23 cellular contexts compared by ENCODE assay signal in the genomic region with DNA sequence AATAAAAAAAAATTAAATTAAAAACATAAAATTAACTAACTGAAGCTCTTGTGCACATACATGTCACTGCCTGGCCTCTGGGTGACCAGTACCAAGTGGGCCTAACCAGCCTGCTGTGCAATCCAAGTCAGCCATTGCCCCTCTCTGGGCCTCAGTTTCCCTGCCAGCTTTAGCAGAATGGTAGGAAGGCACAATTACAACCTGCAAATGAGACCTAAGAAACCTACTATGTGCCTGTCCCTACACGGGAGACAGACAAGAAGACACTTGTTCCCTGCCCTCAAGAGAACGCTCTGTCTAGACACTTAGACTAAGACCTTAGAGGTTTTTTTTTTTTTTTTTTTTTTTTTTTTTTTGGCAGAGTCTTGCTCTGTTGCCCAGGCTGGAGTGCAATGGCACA. TPM values are rescaled to one million over a fixed set of nuclear protein-coding genes. Genes with fewer than 3 reads are reported as not detected.
DNase-seq lines count a peak whose midpoint lies in the region; ATAC-seq, FAIRE-seq and TF ChIP-seq lines count a peak whose summit lies in the region.
"Had no signal": no experiment of that assay in that cellular context is flagged by ENCODE, and none has a peak within 500 bp of the region (broad histone marks: within the 10 kb centered on the region; RNA-seq: fewer than 3 reads in every experiment).

No MANE protein-coding gene starts in this region.

- H3K27ac ChIP-seq in CD4-positive, alpha-beta T cell (ENCODE audit: low read depth, low read length), result no peak overlapping the region
- no peak overlapping the region for H3K27ac ChIP-seq in K562 (ENCODE audit: extremely low read depth, low read depth, low read length)
- H3K27ac ChIP-seq: colonic mucosa, thyroid gland had no signal

- ATAC-seq in CD4-positive, alpha-beta T cell (ENCODE audit: poor library complexity), result no peak
- ATAC-seq in K562, result no peak
- no peak for ATAC-seq in GM19324 (IDR thresholded peaks at IDR 0.05; ENCODE audit: low FRiP score, unreplicated experiment)
- ATAC-seq: left ventricle myocardium superior, T-helper 17 cell had no signal

- no peak for TF ChIP-seq EP300 in K562 (IDR thresholded peaks at IDR 0.05; ENCODE audit: low read length)

- TF ChIP-seq CTCF in CD4-positive, alpha-beta T cell (IDR thresholded peaks at IDR 0.05), result no peak
- TF ChIP-seq CTCF in K562 (IDR thresholded peaks at IDR 0.05 in 2 of 3, conservative IDR thresholded peaks at IDR 0.05 in 1 of 3; ENCODE audit: insufficient read depth in 2 of 3, low read depth in 1 of 3, low read length in 3 of 3) (no peak), GM10248 (IDR thresholded peaks at IDR 0.05; ENCODE audit: control extremely low read depth, extremely low read depth, low read depth, missing control alignments) (no peak)

- POLR2A ChIA-PET in CD4-positive, alpha-beta T cell (lab: Charles Lee), result interaction anchor here (0.6 to 3.7 kb wide), 2 partner anchors 15 to 290 kb away, joined by 4 to 82 read pairs; partner anchors contain the start of gene POLR2C
- POLR2A ChIA-PET in K562 (lab: Yijun Ruan, JAX) (no interaction called here), GM10248 (lab: Yijun Ruan, JAX) (no interaction called here)

- H3K4me3 ChIP-seq in K562, result no peak overlapping the region
- H3K4me3 ChIP-seq: colonic mucosa had no signal

- no peak overlapping the region for H3K27ac Mint-ChIP-seq in T-helper 2 cell treated with Interferon-gamma antibody and Interleukin-4, amounts not matched to agents 5 μg/mL and 100 μg/mL, for 36 hours
- H3K27ac Mint-ChIP-seq in CD4-positive, alpha-beta T cell, result no peak overlapping the region
- H3K27ac Mint-ChIP-seq: activated B cell treated with CpG ODN at 0.5 μM for 24 hours had no signal

- H3K27me3 Mint-ChIP-seq in T-helper 2 cell treated with Interferon-gamma antibody and Interleukin-4, amounts not matched to agents 5 μg/mL and 100 μg/mL, for 36 hours (ENCODE audit: low read depth), result no peaks in the 10 kb centered on the region
- no peaks in the 10 kb centered on the region for H3K27me3 Mint-ChIP-seq in CD4-positive, alpha-beta T cell
- H3K27me3 Mint-ChIP-seq: activated B cell treated with CpG ODN at 0.5 μM for 24 hours, T-helper 17 cell had no signal

- no CpG with 5 or more reads among the region's 2 CpGs for WGBS in K562 (ENCODE audit: insufficient coverage, low coverage, missing lambda C conversion rate)

- H3K4me3 Mint-ChIP-seq in T-helper 2 cell treated with Interferon-gamma antibody and Interleukin-4, amounts not matched to agents 5 μg/mL and 100 μg/mL, for 36 hours, result peak overlapping the region; percentile 39
- peak overlapping the region; percentile 65 for H3K4me3 Mint-ChIP-seq in CD4-positive, alpha-beta T cell

- no peak for DNase-seq in T-helper 2 cell treated with Interferon-gamma antibody and Interleukin-4, amounts not matched to agents 5 μg/mL and 100 μg/mL, for 36 hours (ENCODE audit: low spot score)
- DNase-seq in T-helper 2 cell (no peak), K562 (ENCODE audit: extremely low read depth in 1 of 4, low spot score in 3 of 4) (no peak), GM10248 (ENCODE audit: extremely low spot score) (no peak)
- no peak for DNase-seq in CD4-positive, alpha-beta T cell
- DNase-seq: 8988T, activated B cell treated with CpG ODN at 0.5 μM for 24 hours, C1 segment of cervical spinal cord, colonic mucosa, DMS153, head of caudate nucleus, left ventricle myocardium superior, NCI-H1417, NCI-H69, occipital lobe, SHP77 treated with DMSO at 0.1 percent for 48 hours, T-helper 17 cell, thyroid gland had no signal

- H3K4me2 ChIP-seq in K562 (ENCODE audit: insufficient read depth, low read length), result no peak overlapping the region

- H3K79me2 ChIP-seq in K562 (ENCODE audit: control insufficient read depth, insufficient read depth, low read length), result peaks cover 76% of the 10 kb centered on the region

- in situ Hi-C loops in K562 (cut with MboI), result no loop called here

- H3K9me3 Mint-ChIP-seq in T-helper 2 cell treated with Interferon-gamma antibody and Interleukin-4, amounts not matched to agents 5 μg/mL and 100 μg/mL, for 36 hours, result peaks cover 9% of the 10 kb centered on the region
- H3K9me3 Mint-ChIP-seq in CD4-positive, alpha-beta T cell, result no peaks in the 10 kb centered on the region

- intact Hi-C loops in CD4-positive, alpha-beta T cell (cut with DNase I, micrococcal nuclease), result loop anchor here in 1 of 2 experiments (5.0 to 10.0 kb wide), 3 partner anchors 201 to 287 kb away; partner anchors contain the start of genes ARL2BP, PSME3IP1 and RSPRY1
- intact Hi-C loops in K562 (cut with micrococcal nuclease), result no loop called here

- no peak overlapping the region; a peak in 1 of 4 replicates for H3K9ac ChIP-seq in K562 (ENCODE audit: insufficient read depth in 1 of 2, low read depth in 2 of 2, low read length in 2 of 2)

- no peak for TF ChIP-seq POLR2A in K562 (conservative IDR thresholded peaks at IDR 0.05)

- H3K36me3 ChIP-seq in K562 (ENCODE audit: control insufficient read depth, insufficient read depth, low read length), result peaks cover 26% of the 10 kb centered on the region; the same call in 2 of the 3 replicates
- H3K36me3 ChIP-seq: colonic mucosa, thyroid gland had no signal

- H3K36me3 Mint-ChIP-seq in T-helper 2 cell treated with Interferon-gamma antibody and Interleukin-4, amounts not matched to agents 5 μg/mL and 100 μg/mL, for 36 hours (ENCODE audit: low read depth), result peaks cover 21% of the 10 kb centered on the region
- peaks cover 43% of the 10 kb centered on the region for H3K36me3 Mint-ChIP-seq in CD4-positive, alpha-beta T cell (ENCODE audit: low read depth)

- BruUV-seq in K562 (replicated peaks; lab: Mats Ljungman, UMichigan), result no TSS peak

- H3K9me3 ChIP-seq in CD4-positive, alpha-beta T cell (ENCODE audit: control insufficient read depth, low read length), result peaks cover 7% of the 10 kb centered on the region
- peaks cover 5% of the 10 kb centered on the region for H3K9me3 ChIP-seq in K562 (replicated peaks; ENCODE audit: control insufficient read depth, insufficient read depth, low read depth, low read length)
- H3K9me3 ChIP-seq: colonic mucosa, thyroid gland had no signal

- no peak overlapping the region for H2AFZ ChIP-seq in K562 (ENCODE audit: low read depth, low read length)

- H3K4me1 ChIP-seq in K562 (replicated peaks in 1 of 2; ENCODE audit: control insufficient read depth in 2 of 2, insufficient read depth in 2 of 2, low read length in 2 of 2), result peaks cover 11 to 15% of the 10 kb centered on the region in 2 experiments; a peak in 3 of 5 replicates
- H3K4me1 ChIP-seq: colonic mucosa had no signal

- H3K27me3 ChIP-seq in CD4-positive, alpha-beta T cell (ENCODE audit: control insufficient read depth, insufficient read depth, low read length), result no peaks in the 10 kb centered on the region
- H3K27me3 ChIP-seq in K562 (ENCODE audit: control insufficient read depth in 2 of 2, insufficient read depth in 2 of 2, low read length in 2 of 2), result no peaks in the 10 kb centered on the region
- H3K27me3 ChIP-seq: colonic mucosa, thyroid gland had no signal

- H3K4me1 Mint-ChIP-seq in T-helper 2 cell treated with Interferon-gamma antibody and Interleukin-4, amounts not matched to agents 5 μg/mL and 100 μg/mL, for 36 hours (ENCODE audit: low read depth), result peaks cover 22% of the 10 kb centered on the region
- H3K4me1 Mint-ChIP-seq in CD4-positive, alpha-beta T cell (ENCODE audit: low read depth), result peaks cover 39% of the 10 kb centered on the region

- H4K20me1 ChIP-seq in K562 (replicated peaks; ENCODE audit: control insufficient read depth, insufficient read depth, low read length), result no peaks in the 10 kb centered on the region

- CTCF ChIA-PET in CD4-positive, alpha-beta T cell (lab: Charles Lee), result interaction anchor here (0.6 to 6.1 kb wide), 2 partner anchors 17 to 21 kb away, joined by 3 to 55 read pairs; partner anchors contain the start of gene POLR2C
- CTCF ChIA-PET in K562 (lab: Yijun Ruan, JAX; ENCODE audit: low intra/inter-chr PET ratio), result no interaction called here
- CTCF ChIA-PET in GM10248 (lab: Yijun Ruan, JAX), result interaction anchor here (1.1 to 13.1 kb wide), 5 partner anchors 14 to 145 kb away, joined by 3 to 112 read pairs (median 7); partner anchors contain the start of gene POLR2C

- TF ChIP-seq RAD21 in K562 (CRISPR knock-in tag; conservative IDR thresholded peaks at IDR 0.05 in 1 of 2, IDR thresholded peaks at IDR 0.05 in 1 of 2), result no peak

- no peak for FAIRE-seq in K562 (lab: Jason Lieb, UNC)
- FAIRE-seq: endometrium had no signal

- H3K9me1 ChIP-seq in K562 (ENCODE audit: control insufficient read depth, insufficient read depth, low read length), result no peaks in the 10 kb centered on the region

RNA-seq across cellular contexts. Expression of gene CIAPIN1, which starts 1.7 kb away (rescaled TPM):
- total RNA-seq in CD4-positive, alpha-beta T cell, result 10 to 100 TPM; 27.8 to 28.0 TPM
- total RNA-seq in K562 (2011; cell fraction: chromatin; rRNA removed; ENCODE audit: low replicate concordance), result 76.1 and 94.2 TPM in 2 replicates
- 47.2 and 48.7 TPM in 2 replicates for total RNA-seq in K562 (2011; cell fraction: nucleolus; rRNA removed)
- total RNA-seq in K562 (2011; cell fraction: nucleoplasm; rRNA removed), result 57.9 and 64.7 TPM in 2 replicates
- total RNA-seq in K562 (2014; rRNA removed) (79.2 and 100 TPM in 2 replicates), K562 (2014; rRNA removed; fragmentation: Illumina TruSeq; extraction: Trizol) (78.2 and 83.6 TPM in 2 replicates), K562 (2015; rRNA removed; fragmentation: Illumina TruSeq; extraction: Trizol) (71.8 and 74.6 TPM in 2 replicates), K562 (2021) (95.7 and 102 TPM in 2 replicates)
- polyA plus RNA-seq in K562 (2011; rRNA removed) (98.1 and 104 TPM in 2 replicates), K562 (2014; fragmentation: Illumina TruSeq; extraction: Trizol) (85.8 and 87.4 TPM in 2 replicates), K562 (2014; fragmentation: Nextera tagmentation; extraction: Ambion mirVana) (100 to 1,000 TPM; 256 to 263 TPM), K562 (2014; rRNA removed) (68.3 and 72.8 TPM in 2 replicates)
- polyA plus RNA-seq in K562 (2011; cell fraction: cytosol; rRNA removed), result 79.8 and 91.8 TPM in 2 replicates
- 64.2 and 65.5 TPM in 2 replicates for polyA plus RNA-seq in K562 (2011; cell fraction: nucleus; rRNA removed)
- polyA plus RNA-seq in K562 (2012), result 59.6 and 73.4 TPM in 2 replicates
- polyA minus RNA-seq in K562 (2011; rRNA and poly(A)+ RNA removed), result 67.4 and 77.9 TPM in 2 replicates
- polyA minus RNA-seq in K562 (2011; cell fraction: cytosol; rRNA and poly(A)+ RNA removed), result 23.9 and 35.3 TPM in 2 replicates
- 14.1 and 24.7 TPM in 2 replicates for polyA minus RNA-seq in K562 (2011; cell fraction: nucleus; rRNA and poly(A)+ RNA removed)

RNA-seq across cellular contexts. Expression of gene COQ9, which starts 1.8 kb away (rescaled TPM):
- 1 to 10 TPM; 7.0 to 7.6 TPM for total RNA-seq in CD4-positive, alpha-beta T cell
- total RNA-seq in K562 (2011; cell fraction: chromatin; rRNA removed; ENCODE audit: low replicate concordance), result 89.8 and 122 TPM in 2 replicates
- 76.9 and 77.6 TPM in 2 replicates for total RNA-seq in K562 (2011; cell fraction: nucleolus; rRNA removed)
- 91.4 and 128 TPM in 2 replicates for total RNA-seq in K562 (2011; cell fraction: nucleoplasm; rRNA removed)
- 74.4 and 98.2 TPM in 2 replicates for total RNA-seq in K562 (2014; rRNA removed)
- 62.5 and 65.5 TPM in 2 replicates for total RNA-seq in K562 (2014; rRNA removed; fragmentation: Illumina TruSeq; extraction: Trizol)
- total RNA-seq in K562 (2015; rRNA removed; fragmentation: Illumina TruSeq; extraction: Trizol), result 68.9 and 71.4 TPM in 2 replicates
- 63.3 and 63.7 TPM in 2 replicates for total RNA-seq in K562 (2021)
- polyA plus RNA-seq in K562 (2011; rRNA removed), result 139 and 143 TPM in 2 replicates
- polyA plus RNA-seq in K562 (2011; cell fraction: cytosol; rRNA removed), result 148 and 155 TPM in 2 replicates
- polyA plus RNA-seq in K562 (2011; cell fraction: nucleus; rRNA removed), result 246 and 249 TPM in 2 replicates
- polyA plus RNA-seq in K562 (2012), result 62.1 and 66.0 TPM in 2 replicates
- 92.0 and 110 TPM in 2 replicates for polyA plus RNA-seq in K562 (2014; fragmentation: Illumina TruSeq; extraction: Trizol)
- polyA plus RNA-seq in K562 (2014; fragmentation: Nextera tagmentation; extraction: Ambion mirVana), result 10 to 100 TPM; 35.0 to 55.2 TPM
- 84.2 and 102 TPM in 2 replicates for polyA plus RNA-seq in K562 (2014; rRNA removed)
- polyA minus RNA-seq in K562 (2011; rRNA and poly(A)+ RNA removed), result 93.4 and 108 TPM in 2 replicates
- polyA minus RNA-seq in K562 (2011; cell fraction: cytosol; rRNA and poly(A)+ RNA removed), result 34.5 and 39.3 TPM in 2 replicates
- 46.4 and 57.6 TPM in 2 replicates for polyA minus RNA-seq in K562 (2011; cell fraction: nucleus; rRNA and poly(A)+ RNA removed)

RNA-seq across cellular contexts. Expression of gene POLR2C, which starts 17.0 kb away (rescaled TPM):
- total RNA-seq in CD4-positive, alpha-beta T cell, result 100 to 1,000 TPM; 124 to 125 TPM
- 125 and 216 TPM in 2 replicates for total RNA-seq in K562 (2011; cell fraction: chromatin; rRNA removed; ENCODE audit: low replicate concordance)
- 143 and 160 TPM in 2 replicates for total RNA-seq in K562 (2011; cell fraction: nucleolus; rRNA removed)
- total RNA-seq in K562 (2011; cell fraction: nucleoplasm; rRNA removed), result 131 and 142 TPM in 2 replicates
- total RNA-seq in K562 (2014; rRNA removed) (131 and 139 TPM in 2 replicates), K562 (2014; rRNA removed; fragmentation: Illumina TruSeq; extraction: Trizol) (89.3 and 90.1 TPM in 2 replicates), K562 (2015; rRNA removed; fragmentation: Illumina TruSeq; extraction: Trizol) (92.3 and 93.9 TPM in 2 replicates), K562 (2021) (77.2 and 84.5 TPM in 2 replicates)
- polyA plus RNA-seq in K562 (2011; rRNA removed) (163 and 170 TPM in 2 replicates), K562 (2014; fragmentation: Illumina TruSeq; extraction: Trizol) (107 and 131 TPM in 2 replicates), K562 (2014; fragmentation: Nextera tagmentation; extraction: Ambion mirVana) (10 to 100 TPM; 70.3 to 87.4 TPM), K562 (2014; rRNA removed) (97.5 and 108 TPM in 2 replicates)
- 234 and 242 TPM in 2 replicates for polyA plus RNA-seq in K562 (2011; cell fraction: cytosol; rRNA removed)
- polyA plus RNA-seq in K562 (2011; cell fraction: nucleus; rRNA removed), result 143 and 206 TPM in 2 replicates
- 79.8 and 97.9 TPM in 2 replicates for polyA plus RNA-seq in K562 (2012)
- 176 and 218 TPM in 2 replicates for polyA minus RNA-seq in K562 (2011; rRNA and poly(A)+ RNA removed)
- polyA minus RNA-seq in K562 (2011; cell fraction: cytosol; rRNA and poly(A)+ RNA removed), result 109 TPM in 2 replicates
- 69.1 and 102 TPM in 2 replicates for polyA minus RNA-seq in K562 (2011; cell fraction: nucleus; rRNA and poly(A)+ RNA removed)

RNA-seq across cellular contexts. Expression of gene DOK4, which starts 40.8 kb away (rescaled TPM):
- total RNA-seq in CD4-positive, alpha-beta T cell, result 1 to 10 TPM; 2.4 to 2.9 TPM
- total RNA-seq in K562 (2011; cell fraction: chromatin; rRNA removed; ENCODE audit: low replicate concordance), result 3.9 and 13.2 TPM in 2 replicates
- 9.2 and 12.2 TPM in 2 replicates for total RNA-seq in K562 (2011; cell fraction: nucleolus; rRNA removed)
- total RNA-seq in K562 (2011; cell fraction: nucleoplasm; rRNA removed), result 6.3 and 7.6 TPM in 2 replicates
- total RNA-seq in K562 (2014; rRNA removed), result 14.4 and 18.9 TPM in 2 replicates
- total RNA-seq in K562 (2014; rRNA removed; fragmentation: Illumina TruSeq; extraction: Trizol), result 2.3 and 3.2 TPM in 2 replicates
- total RNA-seq in K562 (2015; rRNA removed; fragmentation: Illumina TruSeq; extraction: Trizol), result 8.3 and 9.3 TPM in 2 replicates
- 11.0 and 11.4 TPM in 2 replicates for total RNA-seq in K562 (2021)
- polyA plus RNA-seq in K562 (2011; rRNA removed), result 10.8 and 11.3 TPM in 2 replicates
- polyA plus RNA-seq in K562 (2011; cell fraction: cytosol; rRNA removed), result 14.0 and 19.6 TPM in 2 replicates
- 23.7 and 31.1 TPM in 2 replicates for polyA plus RNA-seq in K562 (2011; cell fraction: nucleus; rRNA removed)
- 10.2 and 13.2 TPM in 2 replicates for polyA plus RNA-seq in K562 (2012)
- polyA plus RNA-seq in K562 (2014; fragmentation: Illumina TruSeq; extraction: Trizol), result 6.5 and 9.5 TPM in 2 replicates
- polyA plus RNA-seq in K562 (2014; fragmentation: Nextera tagmentation; extraction: Ambion mirVana), result under 1 TPM; 0.10 TPM
- 12.4 and 16.4 TPM in 2 replicates for polyA plus RNA-seq in K562 (2014; rRNA removed)
- polyA minus RNA-seq in K562 (2011; rRNA and poly(A)+ RNA removed), result 3.6 and 5.5 TPM in 2 replicates
- polyA minus RNA-seq in K562 (2011; cell fraction: cytosol; rRNA and poly(A)+ RNA removed), result 5.9 and 6.1 TPM in 2 replicates
- polyA minus RNA-seq in K562 (2011; cell fraction: nucleus; rRNA and poly(A)+ RNA removed), result 5.2 and 5.3 TPM in 2 replicates

RNA-seq across cellular contexts. Expression of gene CCL17, which starts 40.9 kb away (rescaled TPM):
- total RNA-seq in CD4-positive, alpha-beta T cell, result not detected
- not detected in 2 replicates for total RNA-seq in K562 (2011; cell fraction: chromatin; rRNA removed; ENCODE audit: low replicate concordance)
- not detected in 2 replicates for total RNA-seq in K562 (2011; cell fraction: nucleolus; rRNA removed)
- not detected in 2 replicates for total RNA-seq in K562 (2011; cell fraction: nucleoplasm; rRNA removed)
- total RNA-seq in K562 (2014; rRNA removed) (not detected in 2 replicates), K562 (2014; rRNA removed; fragmentation: Illumina TruSeq; extraction: Trizol) (not detected in 2 replicates), K562 (2015; rRNA removed; fragmentation: Illumina TruSeq; extraction: Trizol) (not detected in 2 replicates), K562 (2021) (not detected in 2 replicates)
- polyA plus RNA-seq in K562 (2011; rRNA removed) (not detected in 2 replicates), K562 (2014; fragmentation: Illumina TruSeq; extraction: Trizol) (not detected in 2 replicates), K562 (2014; fragmentation: Nextera tagmentation; extraction: Ambion mirVana) (not detected), K562 (2014; rRNA removed) (not detected in 2 replicates)
- not detected in 2 replicates for polyA plus RNA-seq in K562 (2011; cell fraction: cytosol; rRNA removed)
- not detected in 2 replicates for polyA plus RNA-seq in K562 (2011; cell fraction: nucleus; rRNA removed)
- not detected in 2 replicates for polyA plus RNA-seq in K562 (2012)
- not detected in 2 replicates for polyA minus RNA-seq in K562 (2011; rRNA and poly(A)+ RNA removed)
- not detected in 2 replicates for polyA minus RNA-seq in K562 (2011; cell fraction: cytosol; rRNA and poly(A)+ RNA removed)
- polyA minus RNA-seq in K562 (2011; cell fraction: nucleus; rRNA and poly(A)+ RNA removed), result not detected in 2 replicates
- total RNA-seq: colonic mucosa, HT-29, left ventricle myocardium superior, LHCN-M2, mononuclear cell, occipital lobe, T-helper 17 cell, thyroid gland had no signal

Comparison
In these comparisons a context has a peak if more than half of its experiments do, and no peak if none do; other contexts are left out.
1. RNA of gene COQ9, which starts 1.8 kb away (total RNA-seq): 62.5 to 128 TPM in K562; 7.0 to 7.6 TPM in CD4-positive, alpha-beta T cell; every median in the first group is over 4 times any median in the second.